In genomic region chr12:131695968-131696367, GRCh38 we compare ENCODE assay signal across 7 cellular contexts.
"Had no signal": no experiment of that assay in that cellular context is flagged by ENCODE, and none has a peak within 500 bp of the region (broad histone marks: within the 10 kb centered on the region; RNA-seq: fewer than 3 reads in every experiment).

No MANE protein-coding gene starts in this region.

- FAIRE-seq: H54, HTR-8/SVneo, K562 had no signal

- DNase-seq: GOT3, H9, HCEC 1CT, IMR-90 had no signal

- H3K4me3 ChIP-seq: K562 had no signal
